In the genomic region with DNA sequence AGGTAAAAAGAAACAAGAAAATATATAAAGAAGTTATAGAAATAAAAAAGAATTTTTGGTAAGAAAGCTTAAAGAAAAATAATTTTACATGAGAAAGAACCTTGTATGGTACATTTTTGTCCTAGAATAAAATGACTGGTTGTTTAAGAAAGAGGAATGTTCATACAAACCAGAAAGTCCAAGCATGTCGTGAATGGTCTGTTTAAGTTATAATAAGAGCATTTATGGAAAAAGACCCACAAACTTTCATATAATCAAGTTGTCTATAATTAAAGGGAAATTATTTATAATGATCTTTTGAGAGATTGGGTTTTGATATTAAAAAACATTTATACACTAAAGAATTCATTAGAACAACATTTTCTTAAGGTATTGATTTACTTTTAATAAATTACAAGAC, we compare ENCODE assay signal across 21 cellular contexts. TPM values are rescaled to one million over a fixed set of nuclear protein-coding genes. Genes with fewer than 3 reads are reported as not detected.
A peak's percentile ranks its signal among the peaks of the same experiment; 100 is the strongest.
DNase-seq lines count a peak whose midpoint lies in the region; ATAC-seq, FAIRE-seq and TF ChIP-seq lines count a peak whose summit lies in the region.
"Had no signal": no experiment of that assay in that cellular context is flagged by ENCODE, and none has a peak within 500 bp of the region (broad histone marks: within the 10 kb centered on the region; RNA-seq: fewer than 3 reads in every experiment).

No MANE protein-coding gene starts in this region.

- no peak for ATAC-seq in GM18511 (IDR thresholded peaks at IDR 0.05; ENCODE audit: unreplicated experiment)
- ATAC-seq: gastroesophageal sphincter; psoas muscle; stimulated activated naive B cell treated with anti-CD40 and anti-IgM and Interleukin-4, amounts not matched to agents 10 μg/mL and 1 μg/mL and 100 μg/mL, for 72 hours had no signal

- H3K36me3 ChIP-seq in Karpas-422 (ENCODE audit: insufficient read depth, low read length) (no peaks in the 10 kb centered on the region), astrocyte (ENCODE audit: insufficient read depth, low read length) (no peaks in the 10 kb centered on the region), kidney (ENCODE audit: control insufficient read depth in 1 of 2, insufficient read depth in 2 of 2, low read length in 2 of 2) (no peaks in the 10 kb centered on the region)
- H3K36me3 ChIP-seq: cardiac muscle cell, gastroesophageal sphincter had no signal

- no peaks in the 10 kb centered on the region for H3K36me3 Mint-ChIP-seq in astrocyte (ENCODE audit: low read depth, unreplicated experiment)
- no peaks in the 10 kb centered on the region for H3K36me3 Mint-ChIP-seq in activated T-helper 2 cell treated with anti-CD3 and anti-CD28 coated beads, Interferon-gamma antibody, Interleukin-2, Interleukin-4, amounts not matched to agents 10 μg/mL and 5 μg/mL and 100 μg/mL, durations not matched to agents 14 hours and 24 hours and 36 hours (ENCODE audit: low read depth)
- H3K36me3 Mint-ChIP-seq: activated naive CD4-positive, alpha-beta T cell treated with anti-CD3 and anti-CD28 coated beads, Interleukin-2, amount 50 U/mL, for 24 hours; CD14-positive monocyte; naive B cell; stimulated activated naive B cell treated with anti-CD40 and anti-IgM and Interleukin-4, amounts not matched to agents 10 μg/mL and 1 μg/mL and 100 μg/mL, for 72 hours; type B pancreatic cell had no signal

- H3K9me2 ChIP-seq in Karpas-422 (replicated peaks; ENCODE audit: insufficient read depth, low read length) = no peaks in the 10 kb centered on the region

- no peaks in the 10 kb centered on the region for H3K79me2 ChIP-seq in Karpas-422 (ENCODE audit: low read length)
- H3K79me2 ChIP-seq in astrocyte (ENCODE audit: insufficient read depth, low read length) = no peaks in the 10 kb centered on the region

- peak; percentile 58 for DNase-seq in DMS 273 (lab: John Stamatoyannopoulos, UW; ENCODE audit: unreplicated experiment)
- DNase-seq in DMS 273 treated with DMSO at 0.1 percent for 48 hours (lab: John Stamatoyannopoulos, UW) = no peak
- DNase-seq in Karpas-422 = peak; percentile 45
- DNase-seq in astrocyte (ENCODE audit: low read depth) = peak; percentile 5
- DNase-seq in kidney = no peak
- no peak for DNase-seq in NCI-H510A (lab: John Stamatoyannopoulos, UW)
- DNase-seq in activated T-helper 2 cell treated with anti-CD3 and anti-CD28 coated beads, Interferon-gamma antibody, Interleukin-2, Interleukin-4, amounts not matched to agents 10 μg/mL and 5 μg/mL and 100 μg/mL, durations not matched to agents 14 hours and 24 hours and 36 hours (ENCODE audit: low spot score) = no peak
- DNase-seq: activated CD4-positive, alpha-beta T cell treated with anti-CD3 and anti-CD28 coated beads for 48 hours; naive B cell; NCI-H1436; NCI-H510A treated with DMSO at 0.1 percent for 48 hours; psoas muscle; stimulated activated naive B cell treated with anti-CD40 and anti-IgM and Interleukin-4, amounts not matched to agents 10 μg/mL and 1 μg/mL and 100 μg/mL, for 72 hours had no signal

- intact Hi-C loops in kidney (cut with DNase I) = no loop called here
- intact Hi-C loops in activated T-helper 2 cell treated with anti-CD3 and anti-CD28 coated beads, Interferon-gamma antibody, Interleukin-2, Interleukin-4, amounts not matched to agents 10 μg/mL and 5 μg/mL and 100 μg/mL, durations not matched to agents 14 hours and 24 hours and 36 hours (cut with micrococcal nuclease) = no loop called here

- H3K4me1 ChIP-seq in Karpas-422 (ENCODE audit: low read length) (no peaks in the 10 kb centered on the region), astrocyte (ENCODE audit: insufficient read depth, low read length) (no peaks in the 10 kb centered on the region), kidney (ENCODE audit: control insufficient read depth in 1 of 2, insufficient read depth in 1 of 2, low read depth in 1 of 2, low read length in 2 of 2) (no peaks in the 10 kb centered on the region)
- H3K4me1 ChIP-seq: gastroesophageal sphincter, psoas muscle had no signal

- H3K4me3 Mint-ChIP-seq in astrocyte (ENCODE audit: unreplicated experiment) = no peak overlapping the region
- H3K4me3 Mint-ChIP-seq in activated T-helper 2 cell treated with anti-CD3 and anti-CD28 coated beads, Interferon-gamma antibody, Interleukin-2, Interleukin-4, amounts not matched to agents 10 μg/mL and 5 μg/mL and 100 μg/mL, durations not matched to agents 14 hours and 24 hours and 36 hours (ENCODE audit: low read depth) = no peak overlapping the region
- H3K4me3 Mint-ChIP-seq: activated naive CD4-positive, alpha-beta T cell treated with anti-CD3 and anti-CD28 coated beads, Interleukin-2, amount 50 U/mL, for 24 hours; CD14-positive monocyte; naive B cell; stimulated activated naive B cell treated with anti-CD40 and anti-IgM and Interleukin-4, amounts not matched to agents 10 μg/mL and 1 μg/mL and 100 μg/mL, for 72 hours; type B pancreatic cell had no signal

- no peak overlapping the region for H3K27ac Mint-ChIP-seq in astrocyte (ENCODE audit: unreplicated experiment)
- H3K27ac Mint-ChIP-seq in activated T-helper 2 cell treated with anti-CD3 and anti-CD28 coated beads, Interferon-gamma antibody, Interleukin-2, Interleukin-4, amounts not matched to agents 10 μg/mL and 5 μg/mL and 100 μg/mL, durations not matched to agents 14 hours and 24 hours and 36 hours = no peak overlapping the region
- H3K27ac Mint-ChIP-seq: activated naive CD4-positive, alpha-beta T cell treated with anti-CD3 and anti-CD28 coated beads, Interleukin-2, amount 50 U/mL, for 24 hours; CD14-positive monocyte; naive B cell; stimulated activated naive B cell treated with anti-CD40 and anti-IgM and Interleukin-4, amounts not matched to agents 10 μg/mL and 1 μg/mL and 100 μg/mL, for 72 hours; type B pancreatic cell had no signal

- no peak overlapping the region for H3K27ac ChIP-seq in Karpas-422 (ENCODE audit: low read length)
- H3K27ac ChIP-seq in astrocyte (ENCODE audit: low read depth, low read length) = no peak overlapping the region
- H3K27ac ChIP-seq in kidney (ENCODE audit: low read depth in 2 of 2, low read length in 2 of 2) = no peak overlapping the region
- H3K27ac ChIP-seq: 22Rv1, cardiac muscle cell, gastroesophageal sphincter, psoas muscle had no signal

- H3K4me1 Mint-ChIP-seq in astrocyte (ENCODE audit: low read depth, unreplicated experiment) = no peaks in the 10 kb centered on the region
- H3K4me1 Mint-ChIP-seq in activated T-helper 2 cell treated with anti-CD3 and anti-CD28 coated beads, Interferon-gamma antibody, Interleukin-2, Interleukin-4, amounts not matched to agents 10 μg/mL and 5 μg/mL and 100 μg/mL, durations not matched to agents 14 hours and 24 hours and 36 hours (ENCODE audit: low read depth) = no peaks in the 10 kb centered on the region
- H3K4me1 Mint-ChIP-seq: activated naive CD4-positive, alpha-beta T cell treated with anti-CD3 and anti-CD28 coated beads, Interleukin-2, amount 50 U/mL, for 24 hours; CD14-positive monocyte; naive B cell; stimulated activated naive B cell treated with anti-CD40 and anti-IgM and Interleukin-4, amounts not matched to agents 10 μg/mL and 1 μg/mL and 100 μg/mL, for 72 hours had no signal

- TF ChIP-seq CTCF in astrocyte (IDR thresholded peaks at IDR 0.05; ENCODE audit: insufficient read depth, low read depth, low read length) (no peak), kidney (IDR thresholded peaks at IDR 0.05; ENCODE audit: borderline replicate concordance, extremely low read depth, insufficient read depth) (no peak)

- peaks cover 16% of the 10 kb centered on the region for H3K9me3 Mint-ChIP-seq in astrocyte (ENCODE audit: unreplicated experiment)
- peaks cover 14% of the 10 kb centered on the region for H3K9me3 Mint-ChIP-seq in activated T-helper 2 cell treated with anti-CD3 and anti-CD28 coated beads, Interferon-gamma antibody, Interleukin-2, Interleukin-4, amounts not matched to agents 10 μg/mL and 5 μg/mL and 100 μg/mL, durations not matched to agents 14 hours and 24 hours and 36 hours
- H3K9me3 Mint-ChIP-seq: activated naive CD4-positive, alpha-beta T cell treated with anti-CD3 and anti-CD28 coated beads, Interleukin-2, amount 50 U/mL, for 24 hours had no signal

- no peaks in the 10 kb centered on the region for H3K27me3 ChIP-seq in Karpas-422 (ENCODE audit: low read length)
- no peaks in the 10 kb centered on the region for H3K27me3 ChIP-seq in astrocyte (ENCODE audit: insufficient read depth, low read length)
- H3K27me3 ChIP-seq: cardiac muscle cell had no signal

- no peaks in the 10 kb centered on the region for H4K20me1 ChIP-seq in Karpas-422 (ENCODE audit: insufficient read depth, low read depth, low read length)
- no peaks in the 10 kb centered on the region for H4K20me1 ChIP-seq in astrocyte (ENCODE audit: insufficient read depth, low read length)

- H3K9me3 ChIP-seq in Karpas-422 (ENCODE audit: low read length) (peaks cover 5% of the 10 kb centered on the region), astrocyte (ENCODE audit: insufficient read depth, low read depth, low read length) (no peaks in the 10 kb centered on the region), kidney (ENCODE audit: control insufficient read depth in 1 of 2, low read length in 2 of 2) (peaks cover 0 to 2% of the 10 kb centered on the region in 2 donors)
- H3K9me3 ChIP-seq: gastroesophageal sphincter, psoas muscle had no signal

- H2AFZ ChIP-seq in Karpas-422 (ENCODE audit: low read length) = no peak overlapping the region
- no peak overlapping the region for H2AFZ ChIP-seq in astrocyte (ENCODE audit: low read depth, low read length)

- no peak overlapping the region for H3K9ac ChIP-seq in Karpas-422 (ENCODE audit: low read length)
- H3K9ac ChIP-seq in astrocyte (ENCODE audit: low read length) = no peak overlapping the region
- no peak overlapping the region for H3K9ac ChIP-seq in kidney (ENCODE audit: low read length in 2 of 2)

- H3K27me3 Mint-ChIP-seq in astrocyte (ENCODE audit: low read depth, unreplicated experiment) = peaks cover 1% of the 10 kb centered on the region
- peaks cover 4% of the 10 kb centered on the region for H3K27me3 Mint-ChIP-seq in activated T-helper 2 cell treated with anti-CD3 and anti-CD28 coated beads, Interferon-gamma antibody, Interleukin-2, Interleukin-4, amounts not matched to agents 10 μg/mL and 5 μg/mL and 100 μg/mL, durations not matched to agents 14 hours and 24 hours and 36 hours (ENCODE audit: low read depth)

- H3K4me2 ChIP-seq in Karpas-422 (ENCODE audit: low read depth, low read length, poor library complexity, severe bottlenecking) (no peak overlapping the region), astrocyte (ENCODE audit: low read length) (no peak overlapping the region)

- H3K4me3 ChIP-seq in Karpas-422 (ENCODE audit: low read length) = no peak overlapping the region
- no peak overlapping the region for H3K4me3 ChIP-seq in astrocyte (ENCODE audit: insufficient read depth, low read depth, low read length)
- no peak overlapping the region for H3K4me3 ChIP-seq in kidney (ENCODE audit: low read length in 2 of 2)
- H3K4me3 ChIP-seq: cardiac muscle cell, gastroesophageal sphincter, lung, psoas muscle had no signal

- FAIRE-seq in astrocyte (lab: Jason Lieb, UNC) = no peak
- peak; percentile 41 for FAIRE-seq in kidney (lab: Jason Lieb, UNC)

RNA-seq across cellular contexts. Expression of a gene that starts 27.8 kb away (rescaled TPM):
- 0.89 and 3.1 TPM in 2 replicates for total RNA-seq in Karpas-422 (2014; rRNA removed; shearing (Covaris generic); ENCODE audit: low replicate concordance)
- total RNA-seq in astrocyte (1.2 and 1.4 TPM in 2 replicates), kidney (10.2 TPM)
- 12.6 TPM for polyA plus RNA-seq in kidney (ENCODE audit: insufficient read depth, low read depth, low replicate concordance)
- total RNA-seq in activated T-helper 2 cell treated with anti-CD3 and anti-CD28 coated beads, Interferon-gamma antibody, Interleukin-2, Interleukin-4, amounts not matched to agents 10 μg/mL and 5 μg/mL and 100 μg/mL, durations not matched to agents 14 hours and 24 hours and 36 hours = 12.7 and 12.8 TPM in 2 replicates

RNA-seq across cellular contexts. Expression of a gene that starts 37.4 kb away (rescaled TPM):
- not detected in 2 replicates for total RNA-seq in Karpas-422 (2014; rRNA removed; shearing (Covaris generic); ENCODE audit: low replicate concordance)
- 0.09 TPM in 1 of 2 replicates, not detected in the other for total RNA-seq in astrocyte
- 10.9 TPM for total RNA-seq in kidney
- 11.4 TPM for polyA plus RNA-seq in kidney (ENCODE audit: insufficient read depth, low read depth, low replicate concordance)
- total RNA-seq in activated T-helper 2 cell treated with anti-CD3 and anti-CD28 coated beads, Interferon-gamma antibody, Interleukin-2, Interleukin-4, amounts not matched to agents 10 μg/mL and 5 μg/mL and 100 μg/mL, durations not matched to agents 14 hours and 24 hours and 36 hours = not detected in 2 replicates
- polyA plus RNA-seq: cardiac muscle cell, CD14-positive monocyte had no signal

Comparison
In these comparisons a context has a peak if more than half of its experiments do, and no peak if none do; other contexts are left out.
1. DNase-seq: peak in DMS 273 (single experiment), Karpas-422 (single experiment) and astrocyte (single experiment); none in DMS 273 treated with DMSO at 0.1 percent for 48 hours (single experiment), kidney (single experiment), NCI-H510A (single experiment) and activated T-helper 2 cell treated with anti-CD3 and anti-CD28 coated beads, Interferon-gamma antibody, Interleukin-2, Interleukin-4, amounts not matched to agents 10 μg/mL and 5 μg/mL and 100 μg/mL, durations not matched to agents 14 hours and 24 hours and 36 hours (single experiment).
2. RNA of a gene that starts 37.4 kb away (total RNA-seq): 10.9 TPM in kidney (single experiment); 0.09 TPM in astrocyte, not detected in Karpas-422 and not detected in activated T-helper 2 cell treated with anti-CD3 and anti-CD28 coated beads, Interferon-gamma antibody, Interleukin-2, Interleukin-4, amounts not matched to agents 10 μg/mL and 5 μg/mL and 100 μg/mL, durations not matched to agents 14 hours and 24 hours and 36 hours; every median in the first group is over 10 times any median in the second.